36 cellular contexts compared by ENCODE assay signal in the genomic region with DNA sequence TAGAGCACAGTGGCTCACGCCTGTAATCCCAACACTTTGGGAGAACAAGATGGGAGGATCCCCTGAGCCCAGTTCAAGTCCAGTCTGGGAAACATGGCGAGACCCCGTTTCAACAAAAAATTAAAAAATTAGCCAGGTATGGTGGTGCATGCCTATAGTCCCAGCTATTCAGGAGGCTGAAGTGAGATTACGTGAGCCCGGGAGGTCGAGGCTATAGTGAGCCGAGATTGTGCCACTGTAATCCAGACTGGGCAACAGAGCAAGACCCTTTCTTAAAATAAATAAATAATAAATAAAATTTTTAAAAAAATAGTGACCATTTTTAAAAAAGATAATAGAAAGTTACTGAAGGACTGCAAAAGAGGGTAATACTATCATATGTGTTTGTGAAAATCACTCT.
"Had no signal": no experiment of that assay in that cellular context is flagged by ENCODE, and none has a peak within 500 bp of the region (broad histone marks: within the 10 kb centered on the region; RNA-seq: fewer than 3 reads in every experiment).

No MANE protein-coding gene starts in this region.

- H3K27me3 ChIP-seq: MG63 had no signal

- H3K4me3 ChIP-seq: MG63 had no signal

- DNase-seq: Karpas-422, Kasumi-1, MG63, MM.1S, MV-4-11, NCI-H1048, NCI-H1092, NCI-H1092 treated with DMSO at 0.1 percent for 48 hours, NCI-H1105, NCI-H1105 treated with DMSO at 0.1 percent for 48 hours, NCI-H1417, NCI-H1417 treated with DMSO at 0.1 percent for 48 hours, NCI-H1436, NCI-H1436 treated with DMSO at 0.1 percent for 48 hours, NCI-H146, NCI-H1694, NCI-H1694 treated with DMSO at 0.1 percent for 48 hours, NCI-H187, NCI-H187 treated with DMSO at 0.1 percent for 48 hours, NCI-H1930, NCI-H2029, NCI-H2029 treated with DMSO at 0.1 percent for 48 hours, NCI-H2081, NCI-H2081 treated with DMSO at 0.1 percent for 48 hours, NCI-H2107, NCI-H2171, NCI-H2171 treated with DMSO at 0.1 percent for 48 hours, NCI-H2227 treated with DMSO at 0.1 percent for 48 hours, NCI-H226, NCI-H345, NCI-H446, NCI-H446 treated with DMSO at 0.1 percent for 48 hours, NCI-H510A, NCI-H510A treated with DMSO at 0.1 percent for 48 hours, NCI-H524, NCI-H524 treated with DMSO at 0.1 percent for 48 hours had no signal

- H3K9me3 ChIP-seq: MG63 had no signal
